ENCODE assay signal across 1 cellular context in genomic region chr1:116944613-116945012, GRCh38.
TF ChIP-seq lines count a peak whose summit lies in the region.

No MANE protein-coding gene starts in this region.

TF ChIP-seq in GM23338, 12 proteins besides CTCF, POLR2A, EP300 and RAD21 (continued from another document):
- TF ChIP-seq ZNF331 (CRISPR knock-in tag; IDR thresholded peaks at IDR 0.05; ENCODE audit: low read depth), result no peak
- TF ChIP-seq REST (IDR thresholded peaks at IDR 0.05; ENCODE audit: unreplicated experiment), result no peak
- TF ChIP-seq ZNF462 (CRISPR knock-in tag; IDR thresholded peaks at IDR 0.05), result no peak
- no peak for TF ChIP-seq ZNF114 (CRISPR knock-in tag; IDR thresholded peaks at IDR 0.05)
- no peak for TF ChIP-seq ETS1 (IDR thresholded peaks at IDR 0.05)
TF ChIP-seq in GM23338: peak in this region for 0.
